Comparison of ENCODE assay signal across 20 cellular contexts in genomic region chr10:79430506-79430905, GRCh38. TPM values are rescaled to one million over a fixed set of nuclear protein-coding genes. Genes with fewer than 3 reads are reported as not detected.
DNase-seq lines count a peak whose midpoint lies in the region; ATAC-seq and TF ChIP-seq lines count a peak whose summit lies in the region.
"Had no signal": no experiment of that assay in that cellular context is flagged by ENCODE, and none has a peak within 500 bp of the region (broad histone marks: within the 10 kb centered on the region; RNA-seq: fewer than 3 reads in every experiment).

No MANE protein-coding gene starts in this region.

- in situ Hi-C loops in transverse colon (cut with MboI; ENCODE audit: low pct_ligation_motif_present in 1 of 4, low pct_unique_long_range_greater_than_20kb in 1 of 4, low sequenced_read_pairs in 3 of 4): no loop called here

- no peak for TF ChIP-seq CTCF in gastroesophageal sphincter (IDR thresholded peaks at IDR 0.05)
- TF ChIP-seq CTCF in transverse colon (IDR thresholded peaks at IDR 0.05): no peak

- no peak overlapping the region for H3K4me3 ChIP-seq in gastroesophageal sphincter
- no peak overlapping the region for H3K4me3 ChIP-seq in transverse colon
- H3K4me3 ChIP-seq: cardiac muscle cell, heart left ventricle, psoas muscle had no signal

- 57 to 71% methylated on average over 1 to 2 of the region's 5 CpGs for WGBS in gastroesophageal sphincter (ENCODE audit: low coverage in 1 of 2), 2 donors
- 54 to 60% methylated on average over 1 to 5 of the region's 5 CpGs for WGBS in transverse colon (ENCODE audit: low coverage in 1 of 2), 2 donors

- ATAC-seq in gastroesophageal sphincter: no peak
- ATAC-seq: heart left ventricle, psoas muscle had no signal

- no peak for TF ChIP-seq EP300 in gastroesophageal sphincter (IDR thresholded peaks at IDR 0.05)
- no peak for TF ChIP-seq EP300 in transverse colon (IDR thresholded peaks at IDR 0.05; ENCODE audit: low read depth)

- H3K27ac ChIP-seq in angular gyrus (ENCODE audit: low read depth, low read length): peak overlapping the region; percentile 3
- H3K27ac ChIP-seq in gastroesophageal sphincter: peak overlapping the region in 3 of 4 donors; percentile 67 to 97 (median 95)
- H3K27ac ChIP-seq in transverse colon: peak overlapping the region; percentile 85 to 97 (median 89)
- H3K27ac ChIP-seq: cardiac muscle cell, KMS-11 had no signal

- peak; percentile 34 for DNase-seq in posterior vena cava (ENCODE audit: low spot score)
- no peak for DNase-seq in transverse colon
- DNase-seq in NCI-H1694 treated with DMSO at 0.1 percent for 48 hours (lab: John Stamatoyannopoulos, UW): no peak
- no peak for DNase-seq in DMS153 treated with DMSO at 0.1 percent for 48 hours (lab: John Stamatoyannopoulos, UW; ENCODE audit: unreplicated experiment)
- no peak for DNase-seq in activated effector memory CD4-positive, alpha-beta T cell treated with Interleukin-2 at 50 U/mL for 16 hours
- DNase-seq: activated CD4-positive, alpha-beta T cell treated with anti-CD3 and anti-CD28 coated beads, Interleukin-2, amount 50 U/mL, for 48 hours; activated naive CD4-positive, alpha-beta T cell treated with anti-CD3 and anti-CD28 coated beads, Interleukin-2, amount 10 ng/mL, durations not matched to agents 7 days and 5 days; anterior cingulate cortex; C1 segment of cervical spinal cord; Calu3; NCI-H1417; NCI-H2081; NCI-H2227 treated with DMSO at 0.1 percent for 48 hours; trophoblast cell had no signal

- no peaks in the 10 kb centered on the region for H3K27me3 ChIP-seq in gastroesophageal sphincter
- no peaks in the 10 kb centered on the region for H3K27me3 ChIP-seq in transverse colon
- H3K27me3 ChIP-seq: cardiac muscle cell, heart left ventricle had no signal

- H3K36me3 ChIP-seq in gastroesophageal sphincter: peaks cover 0 to 55% of the 10 kb centered on the region in 2 donors
- no peaks in the 10 kb centered on the region for H3K36me3 ChIP-seq in transverse colon

- no peaks in the 10 kb centered on the region for H3K9me3 ChIP-seq in gastroesophageal sphincter
- no peaks in the 10 kb centered on the region for H3K9me3 ChIP-seq in transverse colon
- H3K9me3 ChIP-seq: heart left ventricle, psoas muscle had no signal

- H3K4me1 ChIP-seq in gastroesophageal sphincter: peaks cover 4 to 73% (median 34%) of the 10 kb centered on the region in 3 donors
- peaks cover 18 to 51% (median 34%) of the 10 kb centered on the region in 4 donors for H3K4me1 ChIP-seq in transverse colon

- TF ChIP-seq POLR2A in gastroesophageal sphincter (IDR thresholded peaks at IDR 0.05) (no peak), transverse colon (IDR thresholded peaks at IDR 0.05) (no peak)

- intact Hi-C loops in posterior vena cava (cut with DNase I): no loop called here
- intact Hi-C loops in transverse colon (cut with DNase I; ENCODE audit: low total_unique reads): no loop called here

RNA-seq across cellular contexts. Expression of gene ZCCHC24, which starts 14.9 kb away (rescaled TPM):
- total RNA-seq in gastroesophageal sphincter (100 to 1,000 TPM in 1 of 4 donors, 10 to 100 TPM in 3; 60.5 to 186 (median 84.1) TPM), posterior vena cava (100 to 1,000 TPM; 113 to 125 TPM), transverse colon (10 to 100 TPM; 15.6 to 41.1 (median 22.5) TPM)

Comparison
In these comparisons a context has a peak if more than half of its experiments do, and no peak if none do; other contexts are left out.
1. H3K27ac ChIP-seq: peak in every context shown above with its lines; median percentile 95 in gastroesophageal sphincter; 89 in transverse colon; 3 in angular gyrus.